ENCODE assay signal across 1 cellular context in the genomic region with DNA sequence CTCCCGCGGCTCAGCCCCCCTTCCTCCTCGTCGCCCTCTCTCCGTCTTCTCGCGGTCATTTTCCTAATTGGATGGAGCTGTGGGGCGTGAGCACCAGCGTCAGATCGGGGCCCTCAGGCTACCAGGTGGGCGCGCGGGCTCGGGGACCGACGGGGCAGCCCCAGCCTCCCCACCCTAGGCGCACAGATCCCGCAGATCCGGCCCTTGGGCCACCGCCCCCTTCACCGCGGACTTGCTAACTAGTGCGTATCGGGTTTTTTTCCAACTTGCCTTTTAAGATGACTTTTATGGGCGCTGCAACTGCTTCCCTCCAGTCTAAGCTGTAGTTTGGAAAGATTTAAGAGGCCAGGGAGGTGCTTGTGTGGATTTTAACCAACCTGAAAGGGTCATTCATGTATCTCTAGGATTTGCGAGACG.
TF ChIP-seq lines count a peak whose summit lies in the region.

No MANE protein-coding gene starts in this region.

TF ChIP-seq in HepG2, 621 proteins besides CTCF, POLR2A, EP300 and RAD21 (continued from another document):
- no peak for TF ChIP-seq ZIK1 (CRISPR knock-in tag; IDR thresholded peaks at IDR 0.05; ENCODE audit: borderline replicate concordance, low read depth)
- TF ChIP-seq ZNF766 (CRISPR knock-in tag; IDR thresholded peaks at IDR 0.05; ENCODE audit: borderline replicate concordance) = no peak
- TF ChIP-seq RFXANK (CRISPR knock-in tag; IDR thresholded peaks at IDR 0.05) = no peak
- no peak for TF ChIP-seq ZNF850 (CRISPR knock-in tag; conservative IDR thresholded peaks at IDR 0.05)
- TF ChIP-seq TOPORS (CRISPR knock-in tag; IDR thresholded peaks at IDR 0.05) = no peak; the same call in 1 of the 2 replicates
- peak; percentile 8; the same call in 1 of the 2 replicates for TF ChIP-seq MED13 (CRISPR knock-in tag; IDR thresholded peaks at IDR 0.05)
- TF ChIP-seq MATR3 (CRISPR knock-in tag; IDR thresholded peaks at IDR 0.05) = no peak
- no peak for TF ChIP-seq ZBTB8A (CRISPR knock-in tag; IDR thresholded peaks at IDR 0.05; ENCODE audit: borderline replicate concordance, low read depth)
- TF ChIP-seq NONO (IDR thresholded peaks at IDR 0.05) = no peak
- no peak; the same call in 1 of the 2 replicates for TF ChIP-seq NONO (CRISPR knock-in tag; conservative IDR thresholded peaks at IDR 0.05)
- peak; percentile 6; the same call in 1 of the 2 replicates for TF ChIP-seq KDM2A (CRISPR knock-in tag; IDR thresholded peaks at IDR 0.05; ENCODE audit: borderline replicate concordance, low read depth)
- TF ChIP-seq, protein P1, sequence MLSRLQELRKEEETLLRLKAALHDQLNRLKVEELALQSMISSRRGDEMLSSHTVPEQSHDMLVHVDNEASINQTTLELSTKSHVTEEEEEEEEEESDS (CRISPR knock-in tag; IDR thresholded peaks at IDR 0.05; ENCODE audit: borderline replicate concordance) = no peak
- TF ChIP-seq, protein P2, sequence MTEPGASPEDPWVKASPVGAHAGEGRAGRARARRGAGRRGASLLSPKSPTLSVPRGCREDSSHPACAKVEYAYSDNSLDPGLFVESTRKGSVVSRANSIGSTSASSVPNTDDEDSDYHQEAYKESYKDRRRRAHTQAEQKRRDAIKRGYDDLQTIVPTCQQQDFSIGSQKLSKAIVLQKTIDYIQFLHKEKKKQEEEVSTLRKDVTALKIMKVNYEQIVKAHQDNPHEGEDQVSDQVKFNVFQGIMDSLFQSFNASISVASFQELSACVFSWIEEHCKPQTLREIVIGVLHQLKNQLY (CRISPR knock-in tag; IDR thresholded peaks at IDR 0.05) = no peak
- TF ChIP-seq ZNF547 (CRISPR knock-in tag; IDR thresholded peaks at IDR 0.05) = no peak
- no peak for TF ChIP-seq PHF21A (CRISPR knock-in tag; IDR thresholded peaks at IDR 0.05)
- TF ChIP-seq RBFOX2 (IDR thresholded peaks at IDR 0.05; ENCODE audit: low read depth, low read length) = peak; percentile 70
- no peak for TF ChIP-seq CBX5 (CRISPR knock-in tag; IDR thresholded peaks at IDR 0.05; ENCODE audit: borderline replicate concordance)
- no peak for TF ChIP-seq GATA4 (IDR thresholded peaks at IDR 0.05; ENCODE audit: borderline replicate concordance, low read depth)
- TF ChIP-seq, protein P3, sequence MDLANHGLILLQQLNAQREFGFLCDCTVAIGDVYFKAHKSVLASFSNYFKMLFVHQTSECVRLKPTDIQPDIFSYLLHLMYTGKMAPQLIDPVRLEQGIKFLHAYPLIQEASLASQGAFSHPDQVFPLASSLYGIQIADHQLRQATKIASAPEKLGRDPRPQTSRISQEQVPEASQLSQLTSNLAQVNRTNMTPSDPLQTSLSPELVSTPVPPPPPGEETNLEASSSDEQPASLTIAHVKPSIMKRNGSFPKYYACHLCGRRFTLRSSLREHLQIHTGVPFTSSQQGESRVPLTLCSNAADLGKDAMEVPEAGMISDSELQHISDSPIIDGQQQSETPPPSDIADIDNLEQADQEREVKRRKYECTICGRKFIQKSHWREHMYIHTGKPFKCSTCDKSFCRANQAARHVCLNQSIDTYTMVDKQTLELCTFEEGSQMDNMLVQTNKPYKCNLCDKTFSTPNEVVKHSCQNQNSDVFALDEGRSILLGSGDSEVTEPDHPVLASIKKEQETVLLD (CRISPR knock-in tag; IDR thresholded peaks at IDR 0.05; ENCODE audit: low read depth) = no peak
- TF ChIP-seq, protein P4, sequence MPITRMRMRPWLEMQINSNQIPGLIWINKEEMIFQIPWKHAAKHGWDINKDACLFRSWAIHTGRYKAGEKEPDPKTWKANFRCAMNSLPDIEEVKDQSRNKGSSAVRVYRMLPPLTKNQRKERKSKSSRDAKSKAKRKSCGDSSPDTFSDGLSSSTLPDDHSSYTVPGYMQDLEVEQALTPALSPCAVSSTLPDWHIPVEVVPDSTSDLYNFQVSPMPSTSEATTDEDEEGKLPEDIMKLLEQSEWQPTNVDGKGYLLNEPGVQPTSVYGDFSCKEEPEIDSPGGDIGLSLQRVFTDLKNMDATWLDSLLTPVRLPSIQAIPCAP (CRISPR knock-in tag; IDR thresholded peaks at IDR 0.05; ENCODE audit: low read depth) = no peak
- TF ChIP-seq, protein P5, sequence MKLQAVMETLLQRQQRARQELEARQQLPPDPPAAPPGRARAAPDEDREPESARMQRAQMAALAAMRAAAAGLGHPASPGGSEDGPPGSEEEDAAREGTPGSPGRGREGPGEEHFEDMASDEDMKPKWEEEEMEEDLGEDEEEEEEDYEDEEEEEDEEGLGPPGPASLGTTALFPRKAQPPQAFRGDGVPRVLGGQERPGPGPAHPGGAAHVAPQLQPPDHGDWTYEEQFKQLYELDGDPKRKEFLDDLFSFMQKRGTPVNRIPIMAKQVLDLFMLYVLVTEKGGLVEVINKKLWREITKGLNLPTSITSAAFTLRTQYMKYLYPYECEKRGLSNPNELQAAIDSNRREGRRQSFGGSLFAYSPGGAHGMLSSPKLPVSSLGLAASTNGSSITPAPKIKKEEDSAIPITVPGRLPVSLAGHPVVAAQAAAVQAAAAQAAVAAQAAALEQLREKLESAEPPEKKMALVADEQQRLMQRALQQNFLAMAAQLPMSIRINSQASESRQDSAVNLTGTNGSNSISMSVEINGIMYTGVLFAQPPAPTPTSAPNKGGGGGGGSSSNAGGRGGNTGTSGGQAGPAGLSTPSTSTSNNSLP (IDR thresholded peaks at IDR 0.05; ENCODE audit: low read depth, low read length) = no peak
- no peak for TF ChIP-seq ZFP41 (CRISPR knock-in tag; IDR thresholded peaks at IDR 0.05; ENCODE audit: borderline replicate concordance)
- TF ChIP-seq ZNF563 (CRISPR knock-in tag; IDR thresholded peaks at IDR 0.05) = no peak
- 0 out of 2 replicates have a peak, but pooled peaks have one; percentile 2 for TF ChIP-seq ZSCAN31 (CRISPR knock-in tag; IDR thresholded peaks at IDR 0.05; ENCODE audit: low read depth)
- peak; percentile 11; the same call in 1 of the 2 replicates for TF ChIP-seq GABPB1 (CRISPR knock-in tag; IDR thresholded peaks at IDR 0.05)
- TF ChIP-seq FOXK1 (CRISPR knock-in tag; IDR thresholded peaks at IDR 0.05; ENCODE audit: borderline replicate concordance, low read depth) = no peak
- no peak for TF ChIP-seq TOE1 (CRISPR knock-in tag; IDR thresholded peaks at IDR 0.05)
- TF ChIP-seq SP5 (CRISPR knock-in tag; IDR thresholded peaks at IDR 0.05; ENCODE audit: borderline replicate concordance, low read depth) = no peak
- TF ChIP-seq PPARG (CRISPR knock-in tag; conservative IDR thresholded peaks at IDR 0.05) = no peak
- no peak for TF ChIP-seq ZNF317 (CRISPR knock-in tag; IDR thresholded peaks at IDR 0.05)
- TF ChIP-seq, protein P6, sequence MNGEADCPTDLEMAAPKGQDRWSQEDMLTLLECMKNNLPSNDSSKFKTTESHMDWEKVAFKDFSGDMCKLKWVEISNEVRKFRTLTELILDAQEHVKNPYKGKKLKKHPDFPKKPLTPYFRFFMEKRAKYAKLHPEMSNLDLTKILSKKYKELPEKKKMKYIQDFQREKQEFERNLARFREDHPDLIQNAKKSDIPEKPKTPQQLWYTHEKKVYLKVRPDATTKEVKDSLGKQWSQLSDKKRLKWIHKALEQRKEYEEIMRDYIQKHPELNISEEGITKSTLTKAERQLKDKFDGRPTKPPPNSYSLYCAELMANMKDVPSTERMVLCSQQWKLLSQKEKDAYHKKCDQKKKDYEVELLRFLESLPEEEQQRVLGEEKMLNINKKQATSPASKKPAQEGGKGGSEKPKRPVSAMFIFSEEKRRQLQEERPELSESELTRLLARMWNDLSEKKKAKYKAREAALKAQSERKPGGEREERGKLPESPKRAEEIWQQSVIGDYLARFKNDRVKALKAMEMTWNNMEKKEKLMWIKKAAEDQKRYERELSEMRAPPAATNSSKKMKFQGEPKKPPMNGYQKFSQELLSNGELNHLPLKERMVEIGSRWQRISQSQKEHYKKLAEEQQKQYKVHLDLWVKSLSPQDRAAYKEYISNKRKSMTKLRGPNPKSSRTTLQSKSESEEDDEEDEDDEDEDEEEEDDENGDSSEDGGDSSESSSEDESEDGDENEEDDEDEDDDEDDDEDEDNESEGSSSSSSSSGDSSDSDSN (CRISPR knock-in tag; IDR thresholded peaks at IDR 0.05) = peak; percentile 38; the same call in 1 of the 2 replicates
- no peak for TF ChIP-seq ZNF3 (CRISPR knock-in tag; IDR thresholded peaks at IDR 0.05)
- TF ChIP-seq, protein P7, sequence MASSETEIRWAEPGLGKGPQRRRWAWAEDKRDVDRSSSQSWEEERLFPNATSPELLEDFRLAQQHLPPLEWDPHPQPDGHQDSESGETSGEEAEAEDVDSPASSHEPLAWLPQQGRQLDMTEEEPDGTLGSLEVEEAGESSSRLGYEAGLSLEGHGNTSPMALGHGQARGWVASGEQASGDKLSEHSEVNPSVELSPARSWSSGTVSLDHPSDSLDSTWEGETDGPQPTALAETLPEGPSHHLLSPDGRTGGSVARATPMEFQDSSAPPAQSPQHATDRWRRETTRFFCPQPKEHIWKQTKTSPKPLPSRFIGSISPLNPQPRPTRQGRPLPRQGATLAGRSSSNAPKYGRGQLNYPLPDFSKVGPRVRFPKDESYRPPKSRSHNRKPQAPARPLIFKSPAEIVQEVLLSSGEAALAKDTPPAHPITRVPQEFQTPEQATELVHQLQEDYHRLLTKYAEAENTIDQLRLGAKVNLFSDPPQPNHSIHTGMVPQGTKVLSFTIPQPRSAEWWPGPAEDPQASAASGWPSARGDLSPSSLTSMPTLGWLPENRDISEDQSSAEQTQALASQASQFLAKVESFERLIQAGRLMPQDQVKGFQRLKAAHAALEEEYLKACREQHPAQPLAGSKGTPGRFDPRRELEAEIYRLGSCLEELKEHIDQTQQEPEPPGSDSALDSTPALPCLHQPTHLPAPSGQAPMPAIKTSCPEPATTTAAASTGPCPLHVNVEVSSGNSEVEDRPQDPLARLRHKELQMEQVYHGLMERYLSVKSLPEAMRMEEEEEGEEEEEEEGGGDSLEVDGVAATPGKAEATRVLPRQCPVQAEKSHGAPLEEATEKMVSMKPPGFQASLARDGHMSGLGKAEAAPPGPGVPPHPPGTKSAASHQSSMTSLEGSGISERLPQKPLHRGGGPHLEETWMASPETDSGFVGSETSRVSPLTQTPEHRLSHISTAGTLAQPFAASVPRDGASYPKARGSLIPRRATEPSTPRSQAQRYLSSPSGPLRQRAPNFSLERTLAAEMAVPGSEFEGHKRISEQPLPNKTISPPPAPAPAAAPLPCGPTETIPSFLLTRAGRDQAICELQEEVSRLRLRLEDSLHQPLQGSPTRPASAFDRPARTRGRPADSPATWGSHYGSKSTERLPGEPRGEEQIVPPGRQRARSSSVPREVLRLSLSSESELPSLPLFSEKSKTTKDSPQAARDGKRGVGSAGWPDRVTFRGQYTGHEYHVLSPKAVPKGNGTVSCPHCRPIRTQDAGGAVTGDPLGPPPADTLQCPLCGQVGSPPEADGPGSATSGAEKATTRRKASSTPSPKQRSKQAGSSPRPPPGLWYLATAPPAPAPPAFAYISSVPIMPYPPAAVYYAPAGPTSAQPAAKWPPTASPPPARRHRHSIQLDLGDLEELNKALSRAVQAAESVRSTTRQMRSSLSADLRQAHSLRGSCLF (CRISPR knock-in tag; IDR thresholded peaks at IDR 0.05; ENCODE audit: borderline replicate concordance) = no peak
- TF ChIP-seq XRCC5 (optimal IDR thresholded peaks at IDR 0.05; ENCODE audit: low read length) = no peak
- TF ChIP-seq, protein P8, sequence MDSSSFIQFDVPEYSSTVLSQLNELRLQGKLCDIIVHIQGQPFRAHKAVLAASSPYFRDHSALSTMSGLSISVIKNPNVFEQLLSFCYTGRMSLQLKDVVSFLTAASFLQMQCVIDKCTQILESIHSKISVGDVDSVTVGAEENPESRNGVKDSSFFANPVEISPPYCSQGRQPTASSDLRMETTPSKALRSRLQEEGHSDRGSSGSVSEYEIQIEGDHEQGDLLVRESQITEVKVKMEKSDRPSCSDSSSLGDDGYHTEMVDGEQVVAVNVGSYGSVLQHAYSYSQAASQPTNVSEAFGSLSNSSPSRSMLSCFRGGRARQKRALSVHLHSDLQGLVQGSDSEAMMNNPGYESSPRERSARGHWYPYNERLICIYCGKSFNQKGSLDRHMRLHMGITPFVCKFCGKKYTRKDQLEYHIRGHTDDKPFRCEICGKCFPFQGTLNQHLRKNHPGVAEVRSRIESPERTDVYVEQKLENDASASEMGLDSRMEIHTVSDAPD (CRISPR knock-in tag; IDR thresholded peaks at IDR 0.05) = no peak
- TF ChIP-seq ZNF263 (CRISPR knock-in tag; IDR thresholded peaks at IDR 0.05) = no peak
- TF ChIP-seq, protein P9, sequence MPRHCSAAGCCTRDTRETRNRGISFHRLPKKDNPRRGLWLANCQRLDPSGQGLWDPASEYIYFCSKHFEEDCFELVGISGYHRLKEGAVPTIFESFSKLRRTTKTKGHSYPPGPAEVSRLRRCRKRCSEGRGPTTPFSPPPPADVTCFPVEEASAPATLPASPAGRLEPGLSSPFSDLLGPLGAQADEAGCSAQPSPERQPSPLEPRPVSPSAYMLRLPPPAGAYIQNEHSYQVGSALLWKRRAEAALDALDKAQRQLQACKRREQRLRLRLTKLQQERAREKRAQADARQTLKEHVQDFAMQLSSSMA (CRISPR knock-in tag; IDR thresholded peaks at IDR 0.05) = no peak
- TF ChIP-seq STAG1 (CRISPR knock-in tag; IDR thresholded peaks at IDR 0.05) = no peak
- no peak for TF ChIP-seq DR1 (CRISPR knock-in tag; IDR thresholded peaks at IDR 0.05)
- no peak for TF ChIP-seq ZNF207 (IDR thresholded peaks at IDR 0.05; ENCODE audit: borderline replicate concordance)
